ENCODE assay signal across 10 cellular contexts in genomic region chr17:16440814-16441629, GRCh38. TPM values are rescaled to one million over a fixed set of nuclear protein-coding genes. Genes with fewer than 3 reads are reported as not detected.
DNase-seq lines count a peak whose midpoint lies in the region; ATAC-seq, FAIRE-seq and TF ChIP-seq lines count a peak whose summit lies in the region.
"Had no signal": no experiment of that assay in that cellular context is flagged by ENCODE, and none has a peak within 500 bp of the region (broad histone marks: within the 10 kb centered on the region; RNA-seq: fewer than 3 reads in every experiment).

No MANE protein-coding gene starts in this region.

- POLR2A ChIA-PET in A549 (lab: Yijun Ruan, JAX), result interaction anchor here (0.5 to 2.3 kb wide), 10 partner anchors 10 to 394 kb away, joined by 3 to 15 read pairs (median 3); partner anchors contain the start of gene UBB

- peak overlapping the region; percentile 54 for H3K9ac ChIP-seq in iPS-15b (ENCODE audit: low read depth, low read length)

- H3K4me3 ChIP-seq in A549 (peak overlapping the region; percentile 75), iPS-15b (ENCODE audit: low read depth, low read length) (peak overlapping the region; percentile 11), right atrium auricular region (no peak overlapping the region)

- H3K36me3 ChIP-seq in iPS-15b (ENCODE audit: control insufficient read depth, insufficient read depth, low read length), result peaks cover 54% of the 10 kb centered on the region
- H3K36me3 ChIP-seq in right atrium auricular region, result peaks cover 47% of the 10 kb centered on the region

- peak overlapping the region; percentile 75 for H3K4me2 ChIP-seq in A549

- DNase-seq in A549 (ENCODE audit: low read depth in 1 of 2, low spot score in 1 of 2) (no peak), COR-L47 (lab: John Stamatoyannopoulos, UW) (no peak), right atrium auricular region (ENCODE audit: low spot score) (no peak), NCI-H774 (lab: John Stamatoyannopoulos, UW) (no peak)
- DNase-seq in activated T-helper 1 cell treated with anti-CD3 and anti-CD28 coated beads, Interleukin-12 subunit alpha, Interleukin-12 subunit beta, Interleukin-2, Interleukin-4 antibody, amounts not matched to agents 30 ng/mL and 10 ng/mL and 1 ng/mL, durations not matched to agents 14 hours and 24 hours and 36 hours (ENCODE audit: low spot score), result no peak
- no peak for DNase-seq in stimulated activated CD4-positive, alpha-beta T cell treated with anti-CD3 and anti-CD28 coated beads, Interleukin-4, amount 100 ng/mL, for 1 hour
- DNase-seq: sigmoid colon had no signal

- no peak for TF ChIP-seq CTCF in A549 (IDR thresholded peaks at IDR 0.05)
- no peak for TF ChIP-seq CTCF in right atrium auricular region (IDR thresholded peaks at IDR 0.05)

- no peaks in the 10 kb centered on the region for H3K9me3 Mint-ChIP-seq in activated T-helper 1 cell treated with anti-CD3 and anti-CD28 coated beads, Interleukin-12 subunit alpha, Interleukin-12 subunit beta, Interleukin-2, Interleukin-4 antibody, amounts not matched to agents 30 ng/mL and 10 ng/mL and 1 ng/mL, durations not matched to agents 14 hours and 24 hours and 36 hours

- peak overlapping the region; percentile 98 for H3K27ac Mint-ChIP-seq in activated T-helper 1 cell treated with anti-CD3 and anti-CD28 coated beads, Interleukin-12 subunit alpha, Interleukin-12 subunit beta, Interleukin-2, Interleukin-4 antibody, amounts not matched to agents 30 ng/mL and 10 ng/mL and 1 ng/mL, durations not matched to agents 14 hours and 24 hours and 36 hours

- TF ChIP-seq POLR2A in A549 (IDR thresholded peaks at IDR 0.05; ENCODE audit: low read length) (no peak), GM18505 (IDR thresholded peaks at IDR 0.05; ENCODE audit: borderline replicate concordance, extremely low read depth, insufficient read depth, insufficient read length) (peak; percentile 30)

- TF ChIP-seq EP300 in A549 (IDR thresholded peaks at IDR 0.05), result no peak

- peak overlapping the region; percentile 99 for H3K4me3 Mint-ChIP-seq in activated T-helper 1 cell treated with anti-CD3 and anti-CD28 coated beads, Interleukin-12 subunit alpha, Interleukin-12 subunit beta, Interleukin-2, Interleukin-4 antibody, amounts not matched to agents 30 ng/mL and 10 ng/mL and 1 ng/mL, durations not matched to agents 14 hours and 24 hours and 36 hours

- intact Hi-C loops in activated T-helper 1 cell treated with anti-CD3 and anti-CD28 coated beads, Interleukin-12 subunit alpha, Interleukin-12 subunit beta, Interleukin-2, Interleukin-4 antibody, amounts not matched to agents 30 ng/mL and 10 ng/mL and 1 ng/mL, durations not matched to agents 14 hours and 24 hours and 36 hours (cut with micrococcal nuclease), result no loop called here

- ATAC-seq in A549, result no peak
- no peak for ATAC-seq in GM18505 (IDR thresholded peaks at IDR 0.05; ENCODE audit: unreplicated experiment)

- 65% methylated on average over 4 of the region's 4 CpGs for WGBS in A549 (ENCODE audit: missing lambda C conversion rate)

- no peaks in the 10 kb centered on the region for H3K27me3 Mint-ChIP-seq in activated T-helper 1 cell treated with anti-CD3 and anti-CD28 coated beads, Interleukin-12 subunit alpha, Interleukin-12 subunit beta, Interleukin-2, Interleukin-4 antibody, amounts not matched to agents 30 ng/mL and 10 ng/mL and 1 ng/mL, durations not matched to agents 14 hours and 24 hours and 36 hours (ENCODE audit: insufficient read depth)

- no peak for TF ChIP-seq RAD21 in A549 (conservative IDR thresholded peaks at IDR 0.05 in 1 of 2, IDR thresholded peaks at IDR 0.05 in 1 of 2)

- no peak for FAIRE-seq in A549 (lab: Jason Lieb, UNC)
- FAIRE-seq: endometrium had no signal

- H3K27me3 ChIP-seq in iPS-15b (ENCODE audit: control insufficient read depth, insufficient read depth, low read length) (no peaks in the 10 kb centered on the region), right atrium auricular region (no peaks in the 10 kb centered on the region)
- H3K27me3 ChIP-seq: sigmoid colon had no signal

- peaks cover 48% of the 10 kb centered on the region for H3K36me3 Mint-ChIP-seq in activated T-helper 1 cell treated with anti-CD3 and anti-CD28 coated beads, Interleukin-12 subunit alpha, Interleukin-12 subunit beta, Interleukin-2, Interleukin-4 antibody, amounts not matched to agents 30 ng/mL and 10 ng/mL and 1 ng/mL, durations not matched to agents 14 hours and 24 hours and 36 hours (ENCODE audit: low read depth)

- peak overlapping the region; percentile 90 to 99 for H3K27ac ChIP-seq in A549
- H3K27ac ChIP-seq in right atrium auricular region, result no peak overlapping the region

- H3K9me3 ChIP-seq in A549 (no peaks in the 10 kb centered on the region), iPS-15b (ENCODE audit: control insufficient read depth, insufficient read depth, low read length) (no peaks in the 10 kb centered on the region), right atrium auricular region (no peaks in the 10 kb centered on the region)
- H3K9me3 ChIP-seq: sigmoid colon had no signal

- CTCF ChIA-PET in A549 (lab: Yijun Ruan, JAX), result interaction anchor here (0.6 to 29.8 kb wide), 13 partner anchors 9 to 155 kb away, joined by 3 to 589 read pairs (median 6); partner anchors contain the start of gene CENPV

- peaks cover 55% of the 10 kb centered on the region for H3K4me1 Mint-ChIP-seq in activated T-helper 1 cell treated with anti-CD3 and anti-CD28 coated beads, Interleukin-12 subunit alpha, Interleukin-12 subunit beta, Interleukin-2, Interleukin-4 antibody, amounts not matched to agents 30 ng/mL and 10 ng/mL and 1 ng/mL, durations not matched to agents 14 hours and 24 hours and 36 hours (ENCODE audit: low read depth)

- peaks cover 53% of the 10 kb centered on the region for H3K4me1 ChIP-seq in A549
- peaks cover 22% of the 10 kb centered on the region for H3K4me1 ChIP-seq in iPS-15b (ENCODE audit: control insufficient read depth, insufficient read depth, low read length)
- peaks cover 0 to 59% of the 10 kb centered on the region in 2 donors for H3K4me1 ChIP-seq in right atrium auricular region

TF ChIP-seq in A549, 52 proteins besides CTCF, POLR2A, EP300 and RAD21:
- TF ChIP-seq RARB (CRISPR knock-in tag; IDR thresholded peaks at IDR 0.05) (0 out of 2 replicates have a peak, but pooled peaks have one; percentile 21), HOXA7 (CRISPR knock-in tag; IDR thresholded peaks at IDR 0.05) (peak; percentile 80), POLR2AphosphoS2 (conservative IDR thresholded peaks at IDR 0.05; ENCODE audit: low read length) (peak; percentile 43; the same call in 1 of the 2 replicates), EHF (CRISPR knock-in tag; IDR thresholded peaks at IDR 0.05) (no peak), MAFK (IDR thresholded peaks at IDR 0.05; ENCODE audit: partially characterized antibody) (peak; percentile 25)

RNA-seq across cellular contexts. Expression of gene TRPV2, which starts 25.7 kb away (rescaled TPM):
- 0.31 and 0.60 TPM in 2 replicates for polyA plus RNA-seq in A549 (2011; rRNA removed)
- polyA plus RNA-seq in A549 (2012; cell fraction: cytosol; rRNA removed), result 0.87 and 1.1 TPM in 2 replicates
- polyA plus RNA-seq in A549 (2012; cell fraction: nucleus; rRNA removed), result 0.86 and 1.7 TPM in 2 replicates
- 0.35 to 0.62 TPM (median 0.61 TPM) in 3 replicates for polyA plus RNA-seq in A549 (2017; fragmentation: RNase III; extraction: RNeasy Plus Mini Kit Qiagen cat#74134 plus additional on column Dnase treatment)
- polyA minus RNA-seq in A549 (2011; rRNA and poly(A)+ RNA removed), result 0.37 and 0.73 TPM in 2 replicates
- 38.2 and 42.2 TPM in 2 replicates for total RNA-seq in activated T-helper 1 cell treated with anti-CD3 and anti-CD28 coated beads, Interleukin-12 subunit alpha, Interleukin-12 subunit beta, Interleukin-2, Interleukin-4 antibody, amounts not matched to agents 30 ng/mL and 10 ng/mL and 1 ng/mL, durations not matched to agents 14 hours and 24 hours and 36 hours
- total RNA-seq in right atrium auricular region, result 10 to 100 TPM in 1 of 2 donors, 1 to 10 TPM in 1; 6.7 to 15.0 TPM

RNA-seq across cellular contexts. Expression of gene LRRC75A, which starts 51.0 kb away (rescaled TPM):
- polyA plus RNA-seq in A549 (2011; rRNA removed), result 0.65 and 0.78 TPM in 2 replicates
- 0.85 and 1.4 TPM in 2 replicates for polyA plus RNA-seq in A549 (2012; cell fraction: cytosol; rRNA removed)
- polyA plus RNA-seq in A549 (2012; cell fraction: nucleus; rRNA removed), result 1.3 and 2.1 TPM in 2 replicates
- 0.54 to 0.85 TPM (median 0.84 TPM) in 3 replicates for polyA plus RNA-seq in A549 (2017; fragmentation: RNase III; extraction: RNeasy Plus Mini Kit Qiagen cat#74134 plus additional on column Dnase treatment)
- 0.97 and 1.3 TPM in 2 replicates for polyA minus RNA-seq in A549 (2011; rRNA and poly(A)+ RNA removed)
- total RNA-seq in activated T-helper 1 cell treated with anti-CD3 and anti-CD28 coated beads, Interleukin-12 subunit alpha, Interleukin-12 subunit beta, Interleukin-2, Interleukin-4 antibody, amounts not matched to agents 30 ng/mL and 10 ng/mL and 1 ng/mL, durations not matched to agents 14 hours and 24 hours and 36 hours, result 1.6 TPM in 2 replicates
- total RNA-seq in right atrium auricular region, result 1 to 10 TPM in 1 of 2 donors, under 1 TPM in 1; 0.93 to 2.6 TPM

Comparison
In these comparisons a context has a peak if more than half of its experiments do, and no peak if none do; other contexts are left out.
1. H3K27ac ChIP-seq: peak in A549 (2 of 2); none in right atrium auricular region (0 of 2).
2. H3K4me3 ChIP-seq: peak in A549 (single experiment) and iPS-15b (single experiment); none in right atrium auricular region (0 of 2).